Comparison of ENCODE assay signal across 11 cellular contexts in genomic region chr10:101223274-101224059, GRCh38. TPM values are rescaled to one million over a fixed set of nuclear protein-coding genes. Genes with fewer than 3 reads are reported as not detected.
DNase-seq lines count a peak whose midpoint lies in the region; ATAC-seq and TF ChIP-seq lines count a peak whose summit lies in the region.
"Had no signal": no experiment of that assay in that cellular context is flagged by ENCODE, and none has a peak within 500 bp of the region (broad histone marks: within the 10 kb centered on the region; RNA-seq: fewer than 3 reads in every experiment).

No MANE protein-coding gene starts in this region.

- peak in 1 of 4 donors; percentile 14 for ATAC-seq in heart left ventricle
- no peak for ATAC-seq in Right ventricle myocardium superior (ENCODE audit: poor library complexity)
- ATAC-seq in naive thymus-derived CD4-positive, alpha-beta T cell, result no peak

- POLR2A ChIA-PET in naive thymus-derived CD4-positive, alpha-beta T cell (lab: Charles Lee), result no interaction called here

- H3K36me3 ChIP-seq in heart left ventricle, result no peaks in the 10 kb centered on the region
- no peaks in the 10 kb centered on the region for H3K36me3 ChIP-seq in colonic mucosa
- H3K36me3 ChIP-seq in naive thymus-derived CD4-positive, alpha-beta T cell (ENCODE audit: control insufficient read depth in 2 of 3, insufficient read depth in 3 of 3, low read length in 3 of 3), result no peaks in the 10 kb centered on the region
- no peaks in the 10 kb centered on the region for H3K36me3 ChIP-seq in tibial artery
- H3K36me3 ChIP-seq: BLaER1 had no signal

- H3K4me1 Mint-ChIP-seq in naive thymus-derived CD4-positive, alpha-beta T cell, result peaks cover 30 to 50% (median 38%) of the 10 kb centered on the region in 7 donors

- DNase-seq in heart left ventricle (no peak), Right ventricle myocardium superior (no peak), colonic mucosa (no peak), tibial artery (no peak), NCI-H2107 (lab: John Stamatoyannopoulos, UW) (no peak), NCI-H1105 treated with DMSO at 0.1 percent for 48 hours (lab: John Stamatoyannopoulos, UW) (no peak)
- no peak for DNase-seq in naive thymus-derived CD4-positive, alpha-beta T cell
- no peak for DNase-seq in stimulated activated naive CD4-positive, alpha-beta T cell (lab: John Stamatoyannopoulos, UW)

- no peak for TF ChIP-seq POLR2A in heart left ventricle (IDR thresholded peaks at IDR 0.05)

- H3K4me1 ChIP-seq in heart left ventricle (peaks cover 2 to 57% (median 37%) of the 10 kb centered on the region in 12 donors), colonic mucosa (peaks cover 11% of the 10 kb centered on the region), tibial artery (peaks cover 0 to 62% (median 47%) of the 10 kb centered on the region in 4 donors)
- peaks cover 29 to 53% of the 10 kb centered on the region in 2 donors for H3K4me1 ChIP-seq in naive thymus-derived CD4-positive, alpha-beta T cell (ENCODE audit: control insufficient read depth in 2 of 2, insufficient read depth in 2 of 2, low read length in 2 of 2)
- H3K4me1 ChIP-seq: BLaER1 had no signal

- H3K27me3 ChIP-seq in heart left ventricle (peaks cover 87 to 100% (median 100%) of the 10 kb centered on the region in 9 donors), colonic mucosa (peaks cover 99% of the 10 kb centered on the region), tibial artery (peaks cover 14 to 100% of the 10 kb centered on the region in 2 donors)
- H3K27me3 ChIP-seq in naive thymus-derived CD4-positive, alpha-beta T cell (ENCODE audit: control insufficient read depth in 2 of 2, insufficient read depth in 2 of 2, low read length in 2 of 2), result peaks cover 14 to 54% of the 10 kb centered on the region in 2 donors

- CTCF ChIA-PET in naive thymus-derived CD4-positive, alpha-beta T cell (lab: Charles Lee), result interaction anchor here (0.7 to 0.9 kb wide), 2 partner anchors 12 to 58 kb away, joined by 3 to 4 read pairs; no protein-coding TSS in a partner anchor

- peak overlapping the region in 1 of 9 donors; percentile 54 for H3K27ac Mint-ChIP-seq in naive thymus-derived CD4-positive, alpha-beta T cell

- intact Hi-C loops in heart left ventricle (cut with DNase I), result no loop called here
- intact Hi-C loops in Right ventricle myocardium superior (cut with DNase I), result no loop called here
- intact Hi-C loops in colonic mucosa (cut with DNase I), result no loop called here
- intact Hi-C loops in naive thymus-derived CD4-positive, alpha-beta T cell (cut with micrococcal nuclease), result loop anchor here in 1 of 2 donors (5.0 to 10.0 kb wide), 3 partner anchors 399 to 1686 kb away; no protein-coding TSS in a partner anchor
- intact Hi-C loops in tibial artery (cut with DNase I; ENCODE audit: low total_unique reads), result no loop called here

- no peak overlapping the region for H3K9ac ChIP-seq in colonic mucosa (ENCODE audit: low read depth in 2 of 2, low read length in 2 of 2)
- H3K9ac ChIP-seq: BLaER1 had no signal

- no peak overlapping the region for H3K27ac ChIP-seq in heart left ventricle
- no peak overlapping the region for H3K27ac ChIP-seq in colonic mucosa
- H3K27ac ChIP-seq in naive thymus-derived CD4-positive, alpha-beta T cell (ENCODE audit: low read depth, low read length), result no peak overlapping the region
- no peak overlapping the region for H3K27ac ChIP-seq in tibial artery
- H3K27ac ChIP-seq: BLaER1 had no signal

- peak overlapping the region in 11 of 12 donors; percentile 7 to 56 (median 43) for H3K4me3 ChIP-seq in heart left ventricle
- H3K4me3 ChIP-seq in colonic mucosa, result peak overlapping the region; percentile 20
- H3K4me3 ChIP-seq in naive thymus-derived CD4-positive, alpha-beta T cell (ENCODE audit: low read length), result peak overlapping the region; percentile 23
- H3K4me3 ChIP-seq in tibial artery, result peak overlapping the region; percentile 32 to 48
- H3K4me3 ChIP-seq: BLaER1 had no signal

- 5 to 9% (median 7%) methylated on average over 39 to 50 of the region's 50 CpGs for WGBS in heart left ventricle, 4 donors

- peak overlapping the region in 9 of 10 donors; percentile 14 to 64 (median 59) for H3K4me3 Mint-ChIP-seq in naive thymus-derived CD4-positive, alpha-beta T cell

- peaks cover 0 to 7% (median 0%) of the 10 kb centered on the region in 5 donors for H3K36me3 Mint-ChIP-seq in naive thymus-derived CD4-positive, alpha-beta T cell

- peaks cover 0 to 2% (median 0%) of the 10 kb centered on the region in 11 donors for H3K9me3 Mint-ChIP-seq in naive thymus-derived CD4-positive, alpha-beta T cell

- peaks cover 75 to 89% (median 83%) of the 10 kb centered on the region in 5 donors for H3K27me3 Mint-ChIP-seq in naive thymus-derived CD4-positive, alpha-beta T cell

- TF ChIP-seq CTCF in heart left ventricle (IDR thresholded peaks at IDR 0.05) (no peak), colonic mucosa (IDR thresholded peaks at IDR 0.05) (no peak), tibial artery (IDR thresholded peaks at IDR 0.05) (no peak)

- H3K9me3 ChIP-seq in heart left ventricle (no peaks in the 10 kb centered on the region), colonic mucosa (no peaks in the 10 kb centered on the region), tibial artery (no peaks in the 10 kb centered on the region)
- H3K9me3 ChIP-seq in naive thymus-derived CD4-positive, alpha-beta T cell (ENCODE audit: control insufficient read depth in 2 of 3, low read length in 3 of 3), result no peaks in the 10 kb centered on the region

RNA-seq across cellular contexts. Expression of gene LBX1, which starts 5.8 kb away (rescaled TPM):
- total RNA-seq in heart left ventricle (under 1 TPM in 1 of 9 donors, not detected in 8; 0.08 TPM), Right ventricle myocardium superior (not detected), colonic mucosa (not detected)
- polyA plus RNA-seq in heart left ventricle, result not detected
- not detected for total RNA-seq in naive thymus-derived CD4-positive, alpha-beta T cell
- polyA plus RNA-seq in naive thymus-derived CD4-positive, alpha-beta T cell, result not detected
- total RNA-seq: bronchial epithelial cell, left ventricle myocardium superior had no signal
